12 cellular contexts compared by ENCODE assay signal in the genomic region with DNA sequence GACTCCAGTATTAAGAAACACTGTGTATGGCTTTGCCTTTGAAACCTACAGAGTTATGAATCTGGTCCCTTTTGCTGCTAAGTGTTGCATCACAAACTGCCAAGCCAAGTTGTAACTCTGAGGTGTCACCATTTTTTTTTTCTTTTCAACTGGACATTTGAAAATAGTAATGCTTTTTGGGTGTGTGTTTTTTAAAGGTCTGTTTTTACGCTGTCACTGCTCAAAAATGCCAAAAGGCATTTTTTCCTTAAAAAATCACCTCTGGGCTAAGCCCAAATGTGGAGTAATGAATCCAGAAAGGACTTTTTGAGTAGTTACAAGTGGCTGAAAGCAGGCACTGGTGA. TPM values are rescaled to one million over a fixed set of nuclear protein-coding genes. Genes with fewer than 3 reads are reported as not detected.
DNase-seq lines count a peak whose midpoint lies in the region; ATAC-seq and TF ChIP-seq lines count a peak whose summit lies in the region.
"Had no signal": no experiment of that assay in that cellular context is flagged by ENCODE, and none has a peak within 500 bp of the region (broad histone marks: within the 10 kb centered on the region; RNA-seq: fewer than 3 reads in every experiment).

No MANE protein-coding gene starts in this region.

- H3K9me3 Mint-ChIP-seq in activated CD4-positive, alpha-beta T cell treated with anti-CD3 and anti-CD28 coated beads for 36 hours (ENCODE audit: low read depth) = no peaks in the 10 kb centered on the region
- H3K9me3 Mint-ChIP-seq in stimulated activated naive B cell treated with anti-CD40 and anti-IgM and Interleukin-4, amounts not matched to agents 10 μg/mL and 1 μg/mL and 100 μg/mL, for 72 hours = no peaks in the 10 kb centered on the region

- peaks cover 99% of the 10 kb centered on the region for H3K79me2 ChIP-seq in fibroblast of lung (ENCODE audit: control insufficient read depth, insufficient read depth, low read length)

- no peak for TF ChIP-seq CTCF in Panc1 (IDR thresholded peaks at IDR 0.05)
- no peak for TF ChIP-seq CTCF in fibroblast of lung (conservative IDR thresholded peaks at IDR 0.05 in 1 of 2, IDR thresholded peaks at IDR 0.05 in 1 of 2; ENCODE audit: low read depth in 1 of 2, low read length in 2 of 2)

- no peaks in the 10 kb centered on the region for H3K27me3 ChIP-seq in Panc1 (ENCODE audit: control insufficient read depth, insufficient read depth, low read length)
- H3K27me3 ChIP-seq in fibroblast of lung (ENCODE audit: control insufficient read depth, insufficient read depth, low read length) = no peaks in the 10 kb centered on the region

- H3K27ac Mint-ChIP-seq in activated CD4-positive, alpha-beta T cell treated with anti-CD3 and anti-CD28 coated beads for 36 hours = peak overlapping the region; percentile 88
- peak overlapping the region; percentile 98 for H3K27ac Mint-ChIP-seq in stimulated activated naive B cell treated with anti-CD40 and anti-IgM and Interleukin-4, amounts not matched to agents 10 μg/mL and 1 μg/mL and 100 μg/mL, for 72 hours

- POLR2A ChIA-PET in activated CD4-positive, alpha-beta T cell treated with anti-CD3 and anti-CD28 coated beads for 36 hours (lab: Charles Lee) = no interaction called here
- POLR2A ChIA-PET in Panc1 (lab: Charles Lee) = no interaction called here

- peak overlapping the region; percentile 17 for H3K4me2 ChIP-seq in fibroblast of lung (ENCODE audit: extremely low read depth, insufficient read depth, low read length)

- H3K4me3 ChIP-seq in Panc1 (ENCODE audit: low read depth in 2 of 2, low read length in 2 of 2) = peak overlapping the region in 1 of 2 experiments; percentile 26; a peak in 2 of 4 replicates
- H3K4me3 ChIP-seq in fibroblast of lung (replicated peaks in 1 of 4; ENCODE audit: control extremely low read depth in 1 of 4, insufficient read depth in 1 of 4, low read depth in 3 of 4, low read length in 4 of 4) = no peak overlapping the region

- DNase-seq in activated CD4-positive, alpha-beta T cell treated with anti-CD3 and anti-CD28 coated beads for 36 hours = no peak
- no peak for DNase-seq in activated CD4-positive, alpha-beta T cell treated with anti-CD3 and anti-CD28 coated beads, Interleukin-2, amount 50 U/mL, for 48 hours
- DNase-seq in Panc1 (ENCODE audit: low read depth, low spot score) (no peak), fibroblast of lung (ENCODE audit: low read depth in 2 of 2) (no peak), KG1 (lab: John Stamatoyannopoulos, UW) (no peak), AG08396 (ENCODE audit: low spot score) (no peak)
- DNase-seq in stimulated activated naive B cell treated with anti-CD40 and anti-IgM and Interleukin-4, amounts not matched to agents 10 μg/mL and 1 μg/mL and 100 μg/mL, for 72 hours = no peak
- DNase-seq in stimulated activated CD4-positive, alpha-beta T cell treated with anti-CD3 and anti-CD28 coated beads, Interleukin-4, amount 100 ng/mL, for 4 hours = no peak
- DNase-seq: ACHN; activated naive CD4-positive, alpha-beta T cell treated with Interleukin-2 at 50 U/mL for 16 hours; erythroblast; NCI-H2107 had no signal

- H3K36me3 ChIP-seq in Panc1 (ENCODE audit: control insufficient read depth, insufficient read depth, low read length) (peaks cover 25% of the 10 kb centered on the region; the same call in 1 of the 2 replicates), fibroblast of lung (ENCODE audit: control insufficient read depth, insufficient read depth, low read length) (peaks cover 13% of the 10 kb centered on the region)

- peak overlapping the region; percentile 31 for H3K4me3 Mint-ChIP-seq in activated CD4-positive, alpha-beta T cell treated with anti-CD3 and anti-CD28 coated beads for 36 hours
- H3K4me3 Mint-ChIP-seq in stimulated activated naive B cell treated with anti-CD40 and anti-IgM and Interleukin-4, amounts not matched to agents 10 μg/mL and 1 μg/mL and 100 μg/mL, for 72 hours = peak overlapping the region; percentile 63 to 77

- peaks cover 24% of the 10 kb centered on the region for H3K36me3 Mint-ChIP-seq in activated CD4-positive, alpha-beta T cell treated with anti-CD3 and anti-CD28 coated beads for 36 hours (ENCODE audit: low read depth)
- H3K36me3 Mint-ChIP-seq in stimulated activated naive B cell treated with anti-CD40 and anti-IgM and Interleukin-4, amounts not matched to agents 10 μg/mL and 1 μg/mL and 100 μg/mL, for 72 hours = peaks cover 27 to 37% of the 10 kb centered on the region in 2 donors

- intact Hi-C loops in activated CD4-positive, alpha-beta T cell treated with anti-CD3 and anti-CD28 coated beads for 36 hours (cut with DNase I, micrococcal nuclease) = no loop called here
- intact Hi-C loops in Panc1 (cut with micrococcal nuclease; ENCODE audit: unreplicated experiment) = loop anchor here (10.0 kb wide), 1 partner anchor 50 kb away; no protein-coding TSS in a partner anchor

- H3K27me3 Mint-ChIP-seq in activated CD4-positive, alpha-beta T cell treated with anti-CD3 and anti-CD28 coated beads for 36 hours = no peaks in the 10 kb centered on the region
- H3K27me3 Mint-ChIP-seq in stimulated activated naive B cell treated with anti-CD40 and anti-IgM and Interleukin-4, amounts not matched to agents 10 μg/mL and 1 μg/mL and 100 μg/mL, for 72 hours = no peaks in the 10 kb centered on the region

- H4K20me1 ChIP-seq in fibroblast of lung (ENCODE audit: control insufficient read depth, extremely low read depth, insufficient read depth, low read length) = peaks cover 2% of the 10 kb centered on the region

- H3K4me1 Mint-ChIP-seq in activated CD4-positive, alpha-beta T cell treated with anti-CD3 and anti-CD28 coated beads for 36 hours = peaks cover 84% of the 10 kb centered on the region
- peaks cover 65 to 80% of the 10 kb centered on the region in 2 donors for H3K4me1 Mint-ChIP-seq in stimulated activated naive B cell treated with anti-CD40 and anti-IgM and Interleukin-4, amounts not matched to agents 10 μg/mL and 1 μg/mL and 100 μg/mL, for 72 hours

- H3K4me1 ChIP-seq in Panc1 (ENCODE audit: control insufficient read depth, insufficient read depth, low read length) (peaks cover 96% of the 10 kb centered on the region), fibroblast of lung (ENCODE audit: control insufficient read depth, extremely low read depth, insufficient read depth, low read length) (peaks cover 41% of the 10 kb centered on the region)

- no peak overlapping the region for H3K9ac ChIP-seq in fibroblast of lung (ENCODE audit: insufficient read depth, low read length)

- no peak overlapping the region for H2AFZ ChIP-seq in fibroblast of lung (ENCODE audit: low read length)

- H3K9me3 ChIP-seq in Panc1 (ENCODE audit: control insufficient read depth, insufficient read depth, low read depth, low read length) = no peaks in the 10 kb centered on the region
- H3K9me3 ChIP-seq in fibroblast of lung (ENCODE audit: control insufficient read depth, insufficient read depth, low read depth, low read length) = no peaks in the 10 kb centered on the region

- H3K27ac ChIP-seq in Panc1 (ENCODE audit: low read length) = peak overlapping the region; percentile 100
- peak overlapping the region; percentile 57 for H3K27ac ChIP-seq in fibroblast of lung (ENCODE audit: insufficient read depth, low read length)

- CTCF ChIA-PET in activated CD4-positive, alpha-beta T cell treated with anti-CD3 and anti-CD28 coated beads for 36 hours (lab: Charles Lee) = interaction anchor here (0.6 kb wide), 1 partner anchor 223 kb away, joined by 3 read pairs; no protein-coding TSS in a partner anchor
- CTCF ChIA-PET in Panc1 (lab: Charles Lee) = no interaction called here

- ATAC-seq in activated CD4-positive, alpha-beta T cell treated with anti-CD3 and anti-CD28 coated beads for 36 hours = no peak
- ATAC-seq in Panc1 = no peak
- no peak for ATAC-seq in stimulated activated naive B cell treated with anti-CD40 and anti-IgM and Interleukin-4, amounts not matched to agents 10 μg/mL and 1 μg/mL and 100 μg/mL, for 72 hours (replicated peaks)

- in situ Hi-C loops in Panc1 (cut with HindIII; ENCODE audit: low pct_unique_long_range_greater_than_20kb, low sequenced_read_pairs) = no loop called here

- BruUV-seq in Panc1 (replicated peaks; lab: Mats Ljungman, UMichigan) = no TSS peak

RNA-seq across cellular contexts. Expression of a gene that starts 9.5 kb away (rescaled TPM):
- total RNA-seq in activated CD4-positive, alpha-beta T cell treated with anti-CD3 and anti-CD28 coated beads for 36 hours = 10 to 100 TPM; 33.7 to 40.8 TPM
- total RNA-seq in Panc1 (2021; ENCODE audit: unreplicated experiment) (394 TPM), fibroblast of lung (48.8 and 69.9 TPM in 2 replicates)
- 255 TPM for polyA plus RNA-seq in Panc1 (2012; ENCODE audit: insufficient read length)
- 173 and 210 TPM in 2 replicates for polyA plus RNA-seq in fibroblast of lung
- polyA plus RNA-seq in fibroblast of lung (2012) = 201 and 211 TPM in 2 replicates
- 738 and 1,027 TPM in 2 replicates for polyA minus RNA-seq in fibroblast of lung (ENCODE audit: low replicate concordance)
